Comparison of ENCODE assay signal across 9 cellular contexts in the genomic region with DNA sequence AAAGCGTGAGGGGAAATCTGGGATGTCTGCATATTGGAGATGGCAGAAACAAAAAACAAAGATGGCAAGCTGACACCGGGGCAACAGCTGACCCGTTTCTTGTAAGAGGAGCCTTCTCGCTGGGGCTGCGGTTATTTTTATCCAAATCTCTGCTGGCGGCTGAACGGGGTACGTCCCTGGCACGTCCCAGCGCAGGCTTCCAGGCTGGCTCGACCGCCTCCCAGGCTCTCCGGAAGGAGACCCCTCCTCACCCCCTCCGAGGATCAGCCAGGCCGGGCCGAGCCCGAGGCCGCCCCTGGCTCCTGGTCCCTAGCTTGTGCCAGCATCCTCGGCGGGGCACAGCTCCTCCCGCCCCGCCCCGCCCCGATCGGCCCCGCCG. TPM values are rescaled to one million over a fixed set of nuclear protein-coding genes. Genes with fewer than 3 reads are reported as not detected.
DNase-seq lines count a peak whose midpoint lies in the region; ATAC-seq and TF ChIP-seq lines count a peak whose summit lies in the region.
"Had no signal": no experiment of that assay in that cellular context is flagged by ENCODE, and none has a peak within 500 bp of the region (broad histone marks: within the 10 kb centered on the region; RNA-seq: fewer than 3 reads in every experiment).

No MANE protein-coding gene starts in this region.

- H3K9me3 ChIP-seq in gastroesophageal sphincter (no peaks in the 10 kb centered on the region), neuronal stem cell (replicated peaks in 1 of 2; ENCODE audit: control insufficient read depth in 2 of 2, insufficient read depth in 1 of 2, low read depth in 1 of 2, low read length in 2 of 2) (peaks cover 0 to 3% of the 10 kb centered on the region in 2 donors)

- no peak overlapping the region for H4K8ac ChIP-seq in neuronal stem cell (ENCODE audit: low read depth, low read length)

- DNase-seq in NCI-H524 (lab: John Stamatoyannopoulos, UW), result peak; percentile 12 to 48
- DNase-seq in NCI-H524 treated with DMSO at 0.1 percent for 48 hours (lab: John Stamatoyannopoulos, UW), result no peak
- DNase-seq in Jurkat, Clone E6-1 (ENCODE audit: low read depth, low spot score), result peak; percentile 18
- peak; percentile 41 for DNase-seq in activated CD4-positive, alpha-beta memory T cell treated with anti-CD3 and anti-CD28 coated beads, Interleukin-2, amount 10 ng/mL, durations not matched to agents 7 days and 5 days
- DNase-seq in neuronal stem cell (ENCODE audit: low spot score), result no peak
- no peak for DNase-seq in OCI-M2 (lab: John Stamatoyannopoulos, UW; ENCODE audit: unreplicated experiment)

- H3K27ac Mint-ChIP-seq in activated CD4-positive, alpha-beta memory T cell treated with anti-CD3 and anti-CD28 coated beads, Interleukin-2, amount 10 ng/mL, durations not matched to agents 7 days and 5 days, result peak overlapping the region; percentile 21

- peak overlapping the region; percentile 95 for H3K18ac ChIP-seq in neuronal stem cell (ENCODE audit: low read length)

- peak; percentile 60 for ATAC-seq in GM21825 (IDR thresholded peaks at IDR 0.05; ENCODE audit: unreplicated experiment)
- ATAC-seq in gastroesophageal sphincter, result peak; percentile 52

- no peak overlapping the region for H2AK5ac ChIP-seq in neuronal stem cell (ENCODE audit: low read depth, low read length)

- H3K4me3 Mint-ChIP-seq in activated CD4-positive, alpha-beta memory T cell treated with anti-CD3 and anti-CD28 coated beads, Interleukin-2, amount 10 ng/mL, durations not matched to agents 7 days and 5 days, result peak overlapping the region; percentile 76

- peaks cover 30% of the 10 kb centered on the region for H3K4me1 Mint-ChIP-seq in activated CD4-positive, alpha-beta memory T cell treated with anti-CD3 and anti-CD28 coated beads, Interleukin-2, amount 10 ng/mL, durations not matched to agents 7 days and 5 days

- peaks cover 0 to 47% (median 9%) of the 10 kb centered on the region in 3 donors for H3K4me1 ChIP-seq in gastroesophageal sphincter
- peaks cover 8 to 9% of the 10 kb centered on the region in 2 donors for H3K4me1 ChIP-seq in neuronal stem cell (ENCODE audit: control insufficient read depth in 2 of 2, insufficient read depth in 1 of 2, low read depth in 1 of 2, low read length in 2 of 2)

- peak overlapping the region; percentile 51 for H3K4me2 ChIP-seq in neuronal stem cell (ENCODE audit: insufficient read depth, low read length, poor library complexity, severe bottlenecking)

- CTCF ChIA-PET in activated CD4-positive, alpha-beta memory T cell treated with anti-CD3 and anti-CD28 coated beads, Interleukin-2, amount 10 ng/mL, durations not matched to agents 7 days and 5 days (lab: Charles Lee), result interaction anchor here (1.0 to 3.1 kb wide), 5 partner anchors 9 to 195 kb away, joined by 3 to 13 read pairs (median 3); a partner anchor contains a TSS

- H2BK12ac ChIP-seq in neuronal stem cell (ENCODE audit: low read length), result no peak overlapping the region

- H4K91ac ChIP-seq in neuronal stem cell (ENCODE audit: low read depth, low read length, poor library complexity), result no peak overlapping the region

- no peak overlapping the region for H2BK120ac ChIP-seq in neuronal stem cell (ENCODE audit: low read depth, low read length)

- H2BK15ac ChIP-seq in neuronal stem cell (ENCODE audit: low read length), result no peak overlapping the region

- H3K9ac ChIP-seq in neuronal stem cell (ENCODE audit: low read depth, low read length, poor library complexity), result peak overlapping the region; percentile 76

- H3K79me1 ChIP-seq in neuronal stem cell (ENCODE audit: low read depth, low read length), result no peaks in the 10 kb centered on the region

- no peak overlapping the region for H3K4ac ChIP-seq in neuronal stem cell (ENCODE audit: low read length)

- peak overlapping the region; percentile 36 to 85 (median 82) for H3K27ac ChIP-seq in gastroesophageal sphincter
- H3K27ac ChIP-seq in neuronal stem cell (replicated peaks; ENCODE audit: low read length), result peak overlapping the region; percentile 43

- H3K4me3 ChIP-seq in Jurkat, Clone E6-1 (ENCODE audit: low read length), result peak overlapping the region; percentile 69
- H3K4me3 ChIP-seq in gastroesophageal sphincter (peak overlapping the region; percentile 72 to 78), neuronal stem cell (ENCODE audit: low read length in 2 of 2) (peak overlapping the region; percentile 70 to 87)

- H3K36me3 Mint-ChIP-seq in activated CD4-positive, alpha-beta memory T cell treated with anti-CD3 and anti-CD28 coated beads, Interleukin-2, amount 10 ng/mL, durations not matched to agents 7 days and 5 days (ENCODE audit: low read depth), result peaks cover 13% of the 10 kb centered on the region

- no peak for TF ChIP-seq EP300 in gastroesophageal sphincter (IDR thresholded peaks at IDR 0.05)

- peak overlapping the region; percentile 100 for H2AFZ ChIP-seq in neuronal stem cell (ENCODE audit: low read length)

- H3K23ac ChIP-seq in neuronal stem cell (ENCODE audit: low read depth, low read length, poor library complexity), result peak overlapping the region; percentile 53

- TF ChIP-seq CTCF in gastroesophageal sphincter (IDR thresholded peaks at IDR 0.05), result no peak

- POLR2A ChIA-PET in activated CD4-positive, alpha-beta memory T cell treated with anti-CD3 and anti-CD28 coated beads, Interleukin-2, amount 10 ng/mL, durations not matched to agents 7 days and 5 days (lab: Charles Lee), result interaction anchor here (1.0 to 2.4 kb wide), 2 partner anchors 13 to 195 kb away, joined by 4 to 16 read pairs; a partner anchor contains a TSS

- no peaks in the 10 kb centered on the region for H3K27me3 ChIP-seq in gastroesophageal sphincter
- H3K27me3 ChIP-seq in neuronal stem cell (ENCODE audit: control insufficient read depth in 3 of 3, insufficient read depth in 3 of 3, low read depth in 1 of 3, low read length in 3 of 3), result peaks cover 0 to 31% (median 0%) of the 10 kb centered on the region in 3 experiments

- H3K9me3 Mint-ChIP-seq in activated CD4-positive, alpha-beta memory T cell treated with anti-CD3 and anti-CD28 coated beads, Interleukin-2, amount 10 ng/mL, durations not matched to agents 7 days and 5 days, result no peaks in the 10 kb centered on the region

- H3K27me3 Mint-ChIP-seq in activated CD4-positive, alpha-beta memory T cell treated with anti-CD3 and anti-CD28 coated beads, Interleukin-2, amount 10 ng/mL, durations not matched to agents 7 days and 5 days, result peaks cover 24% of the 10 kb centered on the region

- H2BK5ac ChIP-seq in neuronal stem cell (ENCODE audit: low read length), result peak overlapping the region; percentile 12

- H3K36me3 ChIP-seq in gastroesophageal sphincter (no peaks in the 10 kb centered on the region), neuronal stem cell (replicated peaks in 1 of 2; ENCODE audit: control insufficient read depth in 2 of 2, insufficient read depth in 2 of 2, low read length in 2 of 2) (peaks cover 2 to 30% of the 10 kb centered on the region in 2 donors)

- H3K14ac ChIP-seq in neuronal stem cell (ENCODE audit: low read length), result no peak overlapping the region

- no peak for TF ChIP-seq POLR2A in gastroesophageal sphincter (IDR thresholded peaks at IDR 0.05)

- 0 to 3% methylated on average over 2 to 12 of the region's 27 CpGs for WGBS in gastroesophageal sphincter (ENCODE audit: low coverage in 1 of 2), 2 donors
- no CpG with 5 or more reads among the region's 27 CpGs for WGBS in neuronal stem cell (ENCODE audit: extremely low coverage in 2 of 2, insufficient read length in 2 of 2, insufficient replicate concordance in 1 of 2), 2 donors

RNA-seq across cellular contexts. Expression of a gene that starts 0.4 kb away (rescaled TPM):
- polyA plus RNA-seq in Jurkat, Clone E6-1 (2012; ENCODE audit: insufficient read depth, insufficient read length), result 10.8 TPM
- 10 to 100 TPM; 15.6 TPM for total RNA-seq in activated CD4-positive, alpha-beta memory T cell treated with anti-CD3 and anti-CD28 coated beads, Interleukin-2, amount 10 ng/mL, durations not matched to agents 7 days and 5 days
- 100 to 1,000 TPM in 1 of 4 donors, 10 to 100 TPM in 3; 58.0 to 105 (median 86.2) TPM for total RNA-seq in gastroesophageal sphincter
- 33.0 TPM for polyA plus RNA-seq in neuronal stem cell (2013, experiment 1 of 2)
- 32.4 TPM for polyA plus RNA-seq in neuronal stem cell (2013, experiment 2 of 2)

RNA-seq across cellular contexts. Expression of a gene that starts 13.4 kb away (rescaled TPM):
- polyA plus RNA-seq in Jurkat, Clone E6-1 (2012; ENCODE audit: insufficient read depth, insufficient read length), result not detected
- total RNA-seq in activated CD4-positive, alpha-beta memory T cell treated with anti-CD3 and anti-CD28 coated beads, Interleukin-2, amount 10 ng/mL, durations not matched to agents 7 days and 5 days, result under 1 TPM; 0.10 to 0.48 TPM
- 10 to 100 TPM in 1 of 4 donors, 1 to 10 TPM in 3; 2.6 to 20.5 (median 3.9) TPM for total RNA-seq in gastroesophageal sphincter
- polyA plus RNA-seq in neuronal stem cell (2013, experiment 1 of 2), result 5.2 TPM
- polyA plus RNA-seq in neuronal stem cell (2013, experiment 2 of 2), result 5.5 TPM

RNA-seq across cellular contexts. Expression of a gene that starts 17.6 kb away (rescaled TPM):
- polyA plus RNA-seq in Jurkat, Clone E6-1 (2012; ENCODE audit: insufficient read depth, insufficient read length), result not detected
- under 1 TPM; 0.28 to 0.30 TPM for total RNA-seq in activated CD4-positive, alpha-beta memory T cell treated with anti-CD3 and anti-CD28 coated beads, Interleukin-2, amount 10 ng/mL, durations not matched to agents 7 days and 5 days
- 1 to 10 TPM in 1 of 4 donors, under 1 TPM in 3; 0.10 to 1.4 (median 0.36) TPM for total RNA-seq in gastroesophageal sphincter
- polyA plus RNA-seq in neuronal stem cell (2013, experiment 1 of 2), result 0.07 TPM
- polyA plus RNA-seq in neuronal stem cell (2013, experiment 2 of 2), result 0.12 TPM
- total RNA-seq: lung microvascular endothelial cell had no signal

Comparison
In these comparisons a context has a peak if more than half of its experiments do, and no peak if none do; other contexts are left out.
1. DNase-seq: peak in NCI-H524 (2 of 2), Jurkat, Clone E6-1 (single experiment) and activated CD4-positive, alpha-beta memory T cell treated with anti-CD3 and anti-CD28 coated beads, Interleukin-2, amount 10 ng/mL, durations not matched to agents 7 days and 5 days (single experiment); none in NCI-H524 treated with DMSO at 0.1 percent for 48 hours (single experiment), neuronal stem cell (single experiment) and OCI-M2 (single experiment).
2. Peak in every context shown above with its lines, with median percentiles within 50 percentile points of each other: H3K4me3 ChIP-seq.